ENCODE assay signal across 8 cellular contexts in genomic region chr3:163056874-163057497, GRCh38.
DNase-seq lines count a peak whose midpoint lies in the region; ATAC-seq and TF ChIP-seq lines count a peak whose summit lies in the region.

No MANE protein-coding gene starts in this region.

- H2BK12ac ChIP-seq in trophoblast cell (ENCODE audit: low read length): no peak overlapping the region

- no peaks in the 10 kb centered on the region for H3K27me3 ChIP-seq in trophoblast cell (ENCODE audit: insufficient read depth, low read length)

- H3K9me3 ChIP-seq in OCI-LY7 (ENCODE audit: low read length): no peaks in the 10 kb centered on the region
- H3K9me3 ChIP-seq in trophoblast cell (ENCODE audit: insufficient read depth, low read depth, low read length): no peaks in the 10 kb centered on the region

- no peak overlapping the region for H3K14ac ChIP-seq in trophoblast cell (ENCODE audit: low read length)

- peak in 2 of 3 donors; percentile 5 to 49 for DNase-seq in stimulated activated CD4-positive, alpha-beta T cell treated with anti-CD3 and anti-CD28 coated beads, Interleukin-12 subunit alpha, Interleukin-12 subunit beta, amount 100 ng/mL, for 48 hours (ENCODE audit: low read depth in 2 of 3, low spot score in 1 of 3)
- DNase-seq in stimulated activated CD4-positive, alpha-beta T cell treated with anti-CD3 and anti-CD28 coated beads, Interleukin-4, amount 100 ng/mL, for 24 hours: no peak
- DNase-seq in OCI-LY7 (ENCODE audit: low spot score) (peak; percentile 44), epidermal melanocyte (ENCODE audit: insufficient read length, low spot score) (peak; percentile 22), trophoblast cell (peak; percentile 10 to 71), DMS79 treated with DMSO at 0.1 percent for 48 hours (lab: John Stamatoyannopoulos, UW) (no peak)

- no peaks in the 10 kb centered on the region for H3K79me1 ChIP-seq in trophoblast cell (ENCODE audit: low read length)

- H4K12ac ChIP-seq in trophoblast cell (ENCODE audit: low read depth, low read length): no peak overlapping the region

- CTCF ChIA-PET in OCI-LY7 (lab: Charles Lee; ENCODE audit: unreplicated experiment): no interaction called here

- BruUV-seq in OCI-LY7 (replicated peaks; lab: Mats Ljungman, UMichigan): no TSS peak

- H3K36me3 ChIP-seq in OCI-LY7 (ENCODE audit: insufficient read depth, low read length) (no peaks in the 10 kb centered on the region), trophoblast cell (ENCODE audit: control insufficient read depth in 1 of 2, insufficient read depth in 2 of 2, low read length in 2 of 2) (no peaks in the 10 kb centered on the region)

- intact Hi-C loops in OCI-LY7 (cut with micrococcal nuclease; ENCODE audit: unreplicated experiment): loop anchor here (5.0 kb wide), 1 partner anchor 435 kb away; no protein-coding TSS in a partner anchor

- no peak overlapping the region for H2BK120ac ChIP-seq in trophoblast cell (ENCODE audit: insufficient read depth, low read length, poor library complexity)

- H4K20me1 ChIP-seq in OCI-LY7 (ENCODE audit: insufficient read depth, low read length): no peaks in the 10 kb centered on the region

- H3K4me2 ChIP-seq in OCI-LY7 (ENCODE audit: low read length): no peak overlapping the region
- H3K4me2 ChIP-seq in trophoblast cell (ENCODE audit: low read length): no peak overlapping the region

- peak; percentile 88 for TF ChIP-seq CTCF in OCI-LY7 (conservative IDR thresholded peaks at IDR 0.05; ENCODE audit: low read length)

- no peak overlapping the region for H3K18ac ChIP-seq in trophoblast cell (ENCODE audit: low read length)

- no peaks in the 10 kb centered on the region for H3K4me1 ChIP-seq in OCI-LY7 (ENCODE audit: insufficient read depth, low read length, poor library complexity, severe bottlenecking)
- H3K4me1 ChIP-seq in trophoblast cell (ENCODE audit: control insufficient read depth in 1 of 2, insufficient read depth in 2 of 2, low read length in 2 of 2): no peaks in the 10 kb centered on the region

- H3K79me2 ChIP-seq in OCI-LY7 (ENCODE audit: insufficient read depth, low read depth, low read length): no peaks in the 10 kb centered on the region
- H3K79me2 ChIP-seq in trophoblast cell (ENCODE audit: control insufficient read depth, insufficient read depth, low read length, poor library complexity): no peaks in the 10 kb centered on the region

- WGBS in trophoblast cell (ENCODE audit: extremely low coverage, insufficient coverage, insufficient read length): no CpG with 5 or more reads among the region's 2 CpGs

- no peak overlapping the region for H2AFZ ChIP-seq in OCI-LY7 (ENCODE audit: low read length)
- H2AFZ ChIP-seq in trophoblast cell (ENCODE audit: insufficient read depth, low read length, poor library complexity): no peak overlapping the region

- POLR2A ChIA-PET in OCI-LY7 (lab: Charles Lee): interaction anchor here (0.6 kb wide), 1 partner anchor 12 kb away, joined by 3 read pairs; no protein-coding TSS in a partner anchor

- no peak overlapping the region for H3K9ac ChIP-seq in trophoblast cell (ENCODE audit: low read length)

- no peak overlapping the region for H3K4ac ChIP-seq in trophoblast cell (ENCODE audit: low read depth, low read length)

- H3K9me2 ChIP-seq in OCI-LY7 (ENCODE audit: insufficient read depth, low read length): no peaks in the 10 kb centered on the region

- H3K23ac ChIP-seq in trophoblast cell (ENCODE audit: low read length): no peak overlapping the region

- no peak overlapping the region for H4K91ac ChIP-seq in trophoblast cell (ENCODE audit: low read depth, low read length)

- H3K4me3 ChIP-seq in OCI-LY7 (ENCODE audit: low read depth, low read length, poor library complexity, severe bottlenecking) (no peak overlapping the region), trophoblast cell (ENCODE audit: low read depth, low read length) (no peak overlapping the region)

- H3K27ac ChIP-seq in OCI-LY7 (ENCODE audit: low read depth, low read length, poor library complexity, severe bottlenecking) (no peak overlapping the region), trophoblast cell (ENCODE audit: low read depth, low read length) (no peak overlapping the region)

- no peak overlapping the region for H2AK5ac ChIP-seq in trophoblast cell (ENCODE audit: low read length)

- ATAC-seq in HG03432 (IDR thresholded peaks at IDR 0.05; ENCODE audit: unreplicated experiment) (peak; percentile 69), GM21786 (IDR thresholded peaks at IDR 0.05; ENCODE audit: unreplicated experiment) (no peak)

- no peak overlapping the region for H4K8ac ChIP-seq in trophoblast cell (ENCODE audit: low read depth, low read length)

- H2BK5ac ChIP-seq in trophoblast cell (ENCODE audit: low read depth, low read length, poor library complexity): no peak overlapping the region

Comparison
In these comparisons a context has a peak if more than half of its experiments do, and no peak if none do; other contexts are left out.
1. DNase-seq: peak in stimulated activated CD4-positive, alpha-beta T cell treated with anti-CD3 and anti-CD28 coated beads, Interleukin-12 subunit alpha, Interleukin-12 subunit beta, amount 100 ng/mL, for 48 hours (2 of 3), OCI-LY7 (single experiment), epidermal melanocyte (single experiment) and trophoblast cell (2 of 2); none in stimulated activated CD4-positive, alpha-beta T cell treated with anti-CD3 and anti-CD28 coated beads, Interleukin-4, amount 100 ng/mL, for 24 hours (single experiment) and DMS79 treated with DMSO at 0.1 percent for 48 hours (single experiment).